In genomic region chr5:14971864-14972263, GRCh38 we compare ENCODE assay signal across 32 cellular contexts.
"Had no signal": no experiment of that assay in that cellular context is flagged by ENCODE, and none has a peak within 500 bp of the region (broad histone marks: within the 10 kb centered on the region; RNA-seq: fewer than 3 reads in every experiment).

No MANE protein-coding gene starts in this region.

- H3K4me1 Mint-ChIP-seq: activated CD4-positive, alpha-beta T cell treated with anti-CD3 and anti-CD28 coated beads, Interleukin-2, amount 10 ng/mL, durations not matched to agents 7 days and 5 days; activated naive CD8-positive, alpha-beta T cell treated with anti-CD3 and anti-CD28 coated beads, Interleukin-2, amount 10 ng/mL, durations not matched to agents 7 days and 5 days; brain had no signal

- H2AFZ ChIP-seq: hepatocyte had no signal

- H3K27ac Mint-ChIP-seq: activated CD4-positive, alpha-beta T cell treated with anti-CD3 and anti-CD28 coated beads, Interleukin-2, amount 10 ng/mL, durations not matched to agents 7 days and 5 days; activated CD8-positive, alpha-beta T cell treated with anti-CD3 and anti-CD28 coated beads for 36 hours; activated naive CD4-positive, alpha-beta T cell treated with anti-CD3 and anti-CD28 coated beads for 36 hours; activated naive CD8-positive, alpha-beta T cell treated with anti-CD3 and anti-CD28 coated beads, Interleukin-2, amount 10 ng/mL, durations not matched to agents 7 days and 5 days; activated T-helper 1 cell treated with anti-CD3 and anti-CD28 coated beads, Interleukin-12 subunit alpha, Interleukin-12 subunit beta, Interleukin-2, Interleukin-4 antibody, amounts not matched to agents 30 ng/mL and 10 ng/mL and 1 ng/mL, durations not matched to agents 14 hours and 24 hours and 36 hours; activated T-helper 2 cell treated with anti-CD3 and anti-CD28 coated beads, Interferon-gamma antibody, Interleukin-2, Interleukin-4, amounts not matched to agents 10 μg/mL and 5 μg/mL and 100 μg/mL, durations not matched to agents 14 hours and 24 hours and 36 hours; brain had no signal

- ATAC-seq: activated CD8-positive, alpha-beta T cell treated with anti-CD3 and anti-CD28 coated beads for 36 hours; activated naive CD4-positive, alpha-beta T cell treated with anti-CD3 and anti-CD28 coated beads, Interleukin-2, amount 50 U/mL, for 72 hours; gastroesophageal sphincter; heart right ventricle had no signal

- H3K4me3 ChIP-seq: ascending aorta, breast epithelium, cardiac muscle cell, colonic mucosa, esophagus squamous epithelium, gastroesophageal sphincter, heart right ventricle, hepatocyte had no signal

- H3K36me3 ChIP-seq: ascending aorta, breast epithelium, cardiac muscle cell, colonic mucosa, esophagus squamous epithelium, gastroesophageal sphincter, heart right ventricle had no signal

- H3K9me3 ChIP-seq: ascending aorta, breast epithelium, colonic mucosa, esophagus squamous epithelium, gastroesophageal sphincter, heart right ventricle had no signal

- H3K9me3 Mint-ChIP-seq: activated CD8-positive, alpha-beta T cell treated with anti-CD3 and anti-CD28 coated beads for 36 hours; activated naive CD4-positive, alpha-beta T cell treated with anti-CD3 and anti-CD28 coated beads for 36 hours; activated naive CD4-positive, alpha-beta T cell treated with anti-CD3 and anti-CD28 coated beads, Interleukin-2, amount 50 U/mL, for 72 hours; activated T-helper 1 cell treated with anti-CD3 and anti-CD28 coated beads, Interleukin-12 subunit alpha, Interleukin-12 subunit beta, Interleukin-2, Interleukin-4 antibody, amounts not matched to agents 30 ng/mL and 10 ng/mL and 1 ng/mL, durations not matched to agents 14 hours and 24 hours and 36 hours; activated T-helper 2 cell treated with anti-CD3 and anti-CD28 coated beads, Interferon-gamma antibody, Interleukin-2, Interleukin-4, amounts not matched to agents 10 μg/mL and 5 μg/mL and 100 μg/mL, durations not matched to agents 14 hours and 24 hours and 36 hours; brain had no signal

- H3K4me2 ChIP-seq: hepatocyte had no signal

- H3K4me1 ChIP-seq: ascending aorta, breast epithelium, esophagus squamous epithelium, gastroesophageal sphincter, heart right ventricle had no signal

- H3K4me3 Mint-ChIP-seq: activated CD4-positive, alpha-beta T cell treated with anti-CD3 and anti-CD28 coated beads, Interleukin-2, amount 10 ng/mL, durations not matched to agents 7 days and 5 days; activated CD8-positive, alpha-beta T cell treated with anti-CD3 and anti-CD28 coated beads for 36 hours; activated naive CD4-positive, alpha-beta T cell treated with anti-CD3 and anti-CD28 coated beads for 36 hours; activated naive CD8-positive, alpha-beta T cell treated with anti-CD3 and anti-CD28 coated beads, Interleukin-2, amount 10 ng/mL, durations not matched to agents 7 days and 5 days; activated T-helper 1 cell treated with anti-CD3 and anti-CD28 coated beads, Interleukin-12 subunit alpha, Interleukin-12 subunit beta, Interleukin-2, Interleukin-4 antibody, amounts not matched to agents 30 ng/mL and 10 ng/mL and 1 ng/mL, durations not matched to agents 14 hours and 24 hours and 36 hours; brain had no signal

- H3K79me2 ChIP-seq: hepatocyte had no signal

- FAIRE-seq: endometrium, endothelial cell of umbilical vein had no signal

- H3K27me3 ChIP-seq: ascending aorta, breast epithelium, cardiac muscle cell, colonic mucosa, esophagus squamous epithelium, gastroesophageal sphincter, heart right ventricle, hepatocyte had no signal

- DNase-seq: activated CD4-positive, alpha-beta T cell treated with anti-CD3 and anti-CD28 coated beads for 1 hour; activated CD4-positive, alpha-beta T cell treated with anti-CD3 and anti-CD28 coated beads for 4 hours; activated CD4-positive, alpha-beta T cell treated with anti-CD3 and anti-CD28 coated beads, Interleukin-2, amount 10 ng/mL, durations not matched to agents 7 days and 5 days; activated CD4-positive, alpha-beta T cell treated with anti-CD3 and anti-CD28 coated beads, Interleukin-2, amount 50 U/mL, for 48 hours; activated CD8-positive, alpha-beta memory T cell treated with anti-CD3 and anti-CD28 coated beads for 24 hours; activated CD8-positive, alpha-beta memory T cell treated with anti-CD3 and anti-CD28 coated beads, Interleukin-2, amount 50 U/mL, for 4 hours; activated CD8-positive, alpha-beta T cell treated with anti-CD3 and anti-CD28 coated beads for 36 hours; activated effector memory CD4-positive, alpha-beta T cell treated with anti-CD3 and anti-CD28 coated beads, Interleukin-2, amount 50 U/mL, for 16 hours; activated naive CD4-positive, alpha-beta T cell treated with anti-CD3 and anti-CD28 coated beads for 36 hours; activated naive CD8-positive, alpha-beta T cell treated with anti-CD3 and anti-CD28 coated beads, Interleukin-2, amount 10 ng/mL, durations not matched to agents 7 days and 5 days; activated T-cell treated with anti-CD3 and anti-CD28 coated beads, Interleukin-2, amount 50 U/mL, for 1 hour; activated T-cell treated with anti-CD3 and anti-CD28 coated beads, Interleukin-2, amount 50 U/mL, for 48 hours; central memory CD4-positive, alpha-beta T cell; cerebellar nuclear complex; colonic mucosa; effector CD8-positive, alpha-beta T cell; esophagus squamous epithelium; foreskin melanocyte; heart right ventricle; T-helper 2 cell had no signal

- H3K27ac ChIP-seq: ascending aorta, breast epithelium, cardiac muscle cell, colonic mucosa, epithelial cell of prostate, esophagus squamous epithelium, gastroesophageal sphincter, heart right ventricle, hepatocyte had no signal

- H3K36me3 Mint-ChIP-seq: activated naive CD4-positive, alpha-beta T cell treated with anti-CD3 and anti-CD28 coated beads, Interleukin-2, amount 50 U/mL, for 72 hours; activated naive CD8-positive, alpha-beta T cell treated with anti-CD3 and anti-CD28 coated beads, Interleukin-2, amount 10 ng/mL, durations not matched to agents 7 days and 5 days; brain had no signal
